Comparison of ENCODE assay signal across 15 cellular contexts in genomic region chr4:2914220-2915126, GRCh38. TPM values are rescaled to one million over a fixed set of nuclear protein-coding genes. Genes with fewer than 3 reads are reported as not detected.
A peak's percentile ranks its signal among the peaks of the same experiment; 100 is the strongest.
DNase-seq lines count a peak whose midpoint lies in the region; ATAC-seq and TF ChIP-seq lines count a peak whose summit lies in the region.
"Had no signal": no experiment of that assay in that cellular context is flagged by ENCODE, and none has a peak within 500 bp of the region (broad histone marks: within the 10 kb centered on the region; RNA-seq: fewer than 3 reads in every experiment).

No MANE protein-coding gene starts in this region.

- POLR2A ChIA-PET in IMR-90 (lab: Charles Lee; ENCODE audit: unreplicated experiment), result no interaction called here
- POLR2A ChIA-PET in Caco-2 (lab: Charles Lee), result interaction anchor here (0.6 kb wide), 1 partner anchor 49 kb away, joined by 3 read pairs; the partner anchor contains the start of gene GRK4
- POLR2A ChIA-PET in T-cell (lab: Charles Lee), result no interaction called here

- H4K8ac ChIP-seq in IMR-90 (ENCODE audit: low read depth in 2 of 2, low read length in 2 of 2), result no peak overlapping the region

- no peaks in the 10 kb centered on the region for H3K27me3 ChIP-seq in IMR-90 (ENCODE audit: control insufficient read depth, insufficient read depth, low read length)
- H3K27me3 ChIP-seq in Caco-2 (replicated peaks; ENCODE audit: control insufficient read depth, insufficient read depth, low read length), result no peaks in the 10 kb centered on the region
- no peaks in the 10 kb centered on the region for H3K27me3 ChIP-seq in neural progenitor cell
- H3K27me3 ChIP-seq: foreskin keratinocyte had no signal

- H2AFZ ChIP-seq in IMR-90 (replicated peaks; ENCODE audit: low read length, poor library complexity), result no peak overlapping the region
- H2AFZ ChIP-seq in neural progenitor cell (replicated peaks), result no peak overlapping the region

- H3K4me2 ChIP-seq in IMR-90 (ENCODE audit: low read depth, low read length), result no peak overlapping the region
- H3K4me2 ChIP-seq in neural progenitor cell, result no peak overlapping the region
- H3K4me2 ChIP-seq: A549 had no signal

- WGBS in IMR-90 (ENCODE audit: extremely low coverage in 2 of 2, insufficient read length in 1 of 2), 2 experiments, result no CpG with 5 or more reads among the region's 16 CpGs

- H3K4me3 Mint-ChIP-seq in activated CD4-positive, alpha-beta T cell treated with anti-CD3 and anti-CD28 coated beads, Interleukin-2, amount 10 ng/mL, durations not matched to agents 24 days and 14 days, result no peak overlapping the region
- H3K4me3 Mint-ChIP-seq in endothelial cell (ENCODE audit: unreplicated experiment), result peak overlapping the region; percentile 74
- H3K4me3 Mint-ChIP-seq in stimulated activated memory B cell treated with anti-CD40 and anti-IgM and Interleukin-4, amounts not matched to agents 10 μg/mL and 1 μg/mL and 100 μg/mL, for 72 hours, result no peak overlapping the region
- no peak overlapping the region for H3K4me3 Mint-ChIP-seq in Caco-2 (ENCODE audit: unreplicated experiment)
- no peak overlapping the region for H3K4me3 Mint-ChIP-seq in T-cell
- H3K4me3 Mint-ChIP-seq in neural progenitor cell, result no peak overlapping the region

- H3K4ac ChIP-seq in IMR-90 (ENCODE audit: low read depth, low read length), result no peak overlapping the region

- intact Hi-C loops in activated CD4-positive, alpha-beta T cell treated with anti-CD3 and anti-CD28 coated beads, Interleukin-2, amount 10 ng/mL, durations not matched to agents 24 days and 14 days (cut with micrococcal nuclease), result no loop called here
- intact Hi-C loops in IMR-90 (cut with micrococcal nuclease), result no loop called here
- intact Hi-C loops in Caco-2 (cut with micrococcal nuclease; ENCODE audit: unreplicated experiment), result no loop called here

- ATAC-seq in IMR-90 (ENCODE audit: low read depth) (no peak), T-cell (replicated peaks in 1 of 4) (no peak)
- peak; percentile 82 for ATAC-seq in stimulated activated memory B cell treated with anti-CD40 and anti-IgM and Interleukin-4, amounts not matched to agents 10 μg/mL and 1 μg/mL and 100 μg/mL, for 72 hours
- ATAC-seq: A549, foreskin keratinocyte had no signal

- H3K4me3 ChIP-seq in IMR-90 (ENCODE audit: insufficient read depth, low read depth, low read length), result no peak overlapping the region
- no peak overlapping the region for H3K4me3 ChIP-seq in Caco-2 (ENCODE audit: low read depth, low read length)
- H3K4me3 ChIP-seq in neural progenitor cell, result no peak overlapping the region
- H3K4me3 ChIP-seq: A549, skin epidermis had no signal

- dilution Hi-C loops in IMR-90 (cut with HindIII; ENCODE audit: low sequenced_read_pairs, unreplicated experiment), result no loop called here

- in situ Hi-C loops in IMR-90 (cut with MboI; ENCODE audit: low sequenced_read_pairs), result no loop called here

- H3K9me3 ChIP-seq in IMR-90 (ENCODE audit: control insufficient read depth, insufficient read depth, low read length), result no peaks in the 10 kb centered on the region
- no peaks in the 10 kb centered on the region for H3K9me3 ChIP-seq in Caco-2
- H3K9me3 ChIP-seq in neural progenitor cell (ENCODE audit: low read depth), result peaks cover 1% of the 10 kb centered on the region
- H3K9me3 ChIP-seq: A549 had no signal

- no peaks in the 10 kb centered on the region for H3F3A ChIP-seq in neural progenitor cell (ENCODE audit: low read depth)

- H3K79me1 ChIP-seq in IMR-90 (ENCODE audit: low read depth in 1 of 2, low read length in 2 of 2), result peaks cover 5 to 48% of the 10 kb centered on the region in 2 experiments

- no peak overlapping the region for H3K23ac ChIP-seq in IMR-90 (ENCODE audit: low read depth, low read length)

- no peak for DNase-seq in activated CD4-positive, alpha-beta T cell treated with anti-CD3 and anti-CD28 coated beads, Interleukin-2, amount 10 ng/mL, durations not matched to agents 24 days and 14 days
- no peak for DNase-seq in activated CD4-positive, alpha-beta T cell treated with anti-CD3 and anti-CD28 coated beads, Interleukin-2, amount 50 U/mL, for 1 hour
- DNase-seq in IMR-90, result no peak
- no peak for DNase-seq in endothelial cell (ENCODE audit: low spot score)
- no peak for DNase-seq in Caco-2
- DNase-seq in T-cell, result no peak
- DNase-seq in neural progenitor cell (ENCODE audit: low spot score), result no peak
- DNase-seq: anterior cingulate cortex; effector CD4-positive, alpha-beta T cell; foreskin keratinocyte; NCI-H2171 treated with DMSO at 0.1 percent for 48 hours; SW 1271 had no signal

- H3K36me3 ChIP-seq in IMR-90 (ENCODE audit: control insufficient read depth, insufficient read depth, low read length) (peaks cover 58% of the 10 kb centered on the region), Caco-2 (ENCODE audit: control insufficient read depth, insufficient read depth, low read length) (peaks cover 8% of the 10 kb centered on the region; the same call in 1 of the 2 replicates), neural progenitor cell (peaks cover 17% of the 10 kb centered on the region)

- H3K4me1 ChIP-seq in IMR-90 (ENCODE audit: control insufficient read depth, insufficient read depth, low read length) (no peaks in the 10 kb centered on the region), Caco-2 (no peaks in the 10 kb centered on the region), neural progenitor cell (no peaks in the 10 kb centered on the region)
- H3K4me1 ChIP-seq: A549, foreskin keratinocyte had no signal

- no peak overlapping the region for H4K5ac ChIP-seq in IMR-90 (ENCODE audit: low read depth, low read length)

- H3K36me3 Mint-ChIP-seq in activated CD4-positive, alpha-beta T cell treated with anti-CD3 and anti-CD28 coated beads, Interleukin-2, amount 10 ng/mL, durations not matched to agents 24 days and 14 days (ENCODE audit: low read depth), result peaks cover 59% of the 10 kb centered on the region
- H3K36me3 Mint-ChIP-seq in endothelial cell (ENCODE audit: low read depth, unreplicated experiment) (peaks cover 64% of the 10 kb centered on the region), Caco-2 (ENCODE audit: insufficient read depth, unreplicated experiment) (peaks cover 80% of the 10 kb centered on the region), T-cell (peaks cover 60% of the 10 kb centered on the region), neural progenitor cell (peaks cover 49% of the 10 kb centered on the region)
- H3K36me3 Mint-ChIP-seq in stimulated activated memory B cell treated with anti-CD40 and anti-IgM and Interleukin-4, amounts not matched to agents 10 μg/mL and 1 μg/mL and 100 μg/mL, for 72 hours, result peaks cover 62% of the 10 kb centered on the region

- peak overlapping the region; percentile 24 for H2AK9ac ChIP-seq in IMR-90 (replicated peaks; ENCODE audit: low read depth, low read length, poor library complexity)

- H3K27ac Mint-ChIP-seq in activated CD4-positive, alpha-beta T cell treated with anti-CD3 and anti-CD28 coated beads, Interleukin-2, amount 10 ng/mL, durations not matched to agents 24 days and 14 days, result peak overlapping the region; percentile 62
- H3K27ac Mint-ChIP-seq in endothelial cell (ENCODE audit: unreplicated experiment) (peak overlapping the region; percentile 61), Caco-2 (ENCODE audit: unreplicated experiment) (no peak overlapping the region), T-cell (peak overlapping the region in 1 of 2 donors; percentile 39), neural progenitor cell (no peak overlapping the region)
- peak overlapping the region; percentile 75 for H3K27ac Mint-ChIP-seq in stimulated activated memory B cell treated with anti-CD40 and anti-IgM and Interleukin-4, amounts not matched to agents 10 μg/mL and 1 μg/mL and 100 μg/mL, for 72 hours

- peaks cover 3% of the 10 kb centered on the region; the same call in 1 of the 2 replicates for H4K20me1 ChIP-seq in IMR-90 (ENCODE audit: insufficient read depth, low read length)
- peaks cover 7% of the 10 kb centered on the region for H4K20me1 ChIP-seq in neural progenitor cell (ENCODE audit: low read depth)

- no peaks in the 10 kb centered on the region for H3K27me3 Mint-ChIP-seq in activated CD4-positive, alpha-beta T cell treated with anti-CD3 and anti-CD28 coated beads, Interleukin-2, amount 10 ng/mL, durations not matched to agents 24 days and 14 days
- H3K27me3 Mint-ChIP-seq in endothelial cell (ENCODE audit: unreplicated experiment), result no peaks in the 10 kb centered on the region
- no peaks in the 10 kb centered on the region for H3K27me3 Mint-ChIP-seq in stimulated activated memory B cell treated with anti-CD40 and anti-IgM and Interleukin-4, amounts not matched to agents 10 μg/mL and 1 μg/mL and 100 μg/mL, for 72 hours
- no peaks in the 10 kb centered on the region for H3K27me3 Mint-ChIP-seq in Caco-2 (ENCODE audit: insufficient read depth, unreplicated experiment)
- H3K27me3 Mint-ChIP-seq in T-cell, result no peaks in the 10 kb centered on the region
- H3K27me3 Mint-ChIP-seq in neural progenitor cell (ENCODE audit: insufficient read depth, low read depth), result peaks cover 9% of the 10 kb centered on the region

- H3K4me1 Mint-ChIP-seq in activated CD4-positive, alpha-beta T cell treated with anti-CD3 and anti-CD28 coated beads, Interleukin-2, amount 10 ng/mL, durations not matched to agents 24 days and 14 days, result peaks cover 18% of the 10 kb centered on the region
- peaks cover 10% of the 10 kb centered on the region for H3K4me1 Mint-ChIP-seq in endothelial cell (ENCODE audit: unreplicated experiment)
- peaks cover 45% of the 10 kb centered on the region for H3K4me1 Mint-ChIP-seq in stimulated activated memory B cell treated with anti-CD40 and anti-IgM and Interleukin-4, amounts not matched to agents 10 μg/mL and 1 μg/mL and 100 μg/mL, for 72 hours
- H3K4me1 Mint-ChIP-seq in Caco-2 (ENCODE audit: low read depth, unreplicated experiment), result no peaks in the 10 kb centered on the region
- peaks cover 21 to 29% (median 26%) of the 10 kb centered on the region in 3 donors for H3K4me1 Mint-ChIP-seq in T-cell
- no peaks in the 10 kb centered on the region for H3K4me1 Mint-ChIP-seq in neural progenitor cell

- H3K27ac ChIP-seq in IMR-90 (ENCODE audit: insufficient read depth, low read length) (no peak overlapping the region), neural progenitor cell (no peak overlapping the region)
- H3K27ac ChIP-seq: A549, foreskin keratinocyte, skin epidermis had no signal

- TF ChIP-seq CTCF in IMR-90 (conservative IDR thresholded peaks at IDR 0.05; ENCODE audit: low read depth, low read length), result no peak
- no peak for TF ChIP-seq CTCF in endothelial cell (IDR thresholded peaks at IDR 0.05; ENCODE audit: unreplicated experiment)
- TF ChIP-seq CTCF in Caco-2 (IDR thresholded peaks at IDR 0.05; ENCODE audit: insufficient read depth in 1 of 2, low read depth in 1 of 2, low read length in 1 of 2, severe bottlenecking in 1 of 2, unreplicated experiment in 1 of 2), result no peak
- no peak for TF ChIP-seq CTCF in neural progenitor cell (IDR thresholded peaks at IDR 0.05)

- H2BK120ac ChIP-seq in IMR-90 (ENCODE audit: low read depth, low read length), result no peak overlapping the region

- CTCF ChIA-PET in IMR-90 (lab: Yijun Ruan, JAX) (no interaction called here), Caco-2 (lab: Charles Lee) (no interaction called here), T-cell (lab: Charles Lee) (interaction anchor here in 1 of 2 donors (0.5 kb wide), 1 partner anchor 207 kb away, joined by 4 read pairs; no protein-coding TSS in a partner anchor)

- H2AK5ac ChIP-seq in IMR-90 (ENCODE audit: low read depth, low read length), result no peak overlapping the region

- H3K9ac ChIP-seq in IMR-90 (ENCODE audit: low read depth, low read length) (no peak overlapping the region), neural progenitor cell (no peak overlapping the region)

- no peak for TF ChIP-seq POLR2A in IMR-90 (IDR thresholded peaks at IDR 0.05; ENCODE audit: low read depth, low read length)

- no peak for TF ChIP-seq RAD21 in IMR-90 (IDR thresholded peaks at IDR 0.05; ENCODE audit: low read length)

- no peak overlapping the region for H3K56ac ChIP-seq in IMR-90 (ENCODE audit: extremely low read depth, insufficient read depth, low read length)

- no peak overlapping the region for H2BK15ac ChIP-seq in IMR-90 (ENCODE audit: low read depth, low read length)

- no peak overlapping the region for H2BK20ac ChIP-seq in IMR-90 (ENCODE audit: low read depth, low read length)

- peaks cover 30% of the 10 kb centered on the region for H3K79me2 ChIP-seq in neural progenitor cell (ENCODE audit: low read depth)

- H2BK5ac ChIP-seq in IMR-90 (ENCODE audit: low read depth, low read length, poor library complexity, severe bottlenecking), result no peak overlapping the region

- no peak overlapping the region for H3K14ac ChIP-seq in IMR-90 (replicated peaks; ENCODE audit: low read depth, low read length)

- H3K18ac ChIP-seq in IMR-90 (ENCODE audit: low read depth, low read length), result no peak overlapping the region

- BruUV-seq in IMR-90 (replicated peaks; lab: Mats Ljungman, UMichigan) (no TSS peak), Caco-2 (replicated peaks; lab: Mats Ljungman, UMichigan) (no TSS peak)

- H3K9me3 Mint-ChIP-seq in activated CD4-positive, alpha-beta T cell treated with anti-CD3 and anti-CD28 coated beads, Interleukin-2, amount 10 ng/mL, durations not matched to agents 24 days and 14 days, result no peaks in the 10 kb centered on the region
- H3K9me3 Mint-ChIP-seq in endothelial cell (ENCODE audit: unreplicated experiment), result no peaks in the 10 kb centered on the region
- peaks cover 4% of the 10 kb centered on the region for H3K9me3 Mint-ChIP-seq in stimulated activated memory B cell treated with anti-CD40 and anti-IgM and Interleukin-4, amounts not matched to agents 10 μg/mL and 1 μg/mL and 100 μg/mL, for 72 hours
- peaks cover 3% of the 10 kb centered on the region for H3K9me3 Mint-ChIP-seq in Caco-2 (ENCODE audit: unreplicated experiment)
- no peaks in the 10 kb centered on the region for H3K9me3 Mint-ChIP-seq in T-cell
- H3K9me3 Mint-ChIP-seq in neural progenitor cell, result peaks cover 25% of the 10 kb centered on the region

- H3K9me1 ChIP-seq in IMR-90 (ENCODE audit: insufficient read depth, low read length), result peaks cover 7% of the 10 kb centered on the region

- no peak overlapping the region for H4K91ac ChIP-seq in IMR-90 (ENCODE audit: insufficient read depth, low read depth, low read length)

RNA-seq across cellular contexts. Expression of gene NOP14, which starts 48.7 kb away (rescaled TPM):
- total RNA-seq in activated CD4-positive, alpha-beta T cell treated with anti-CD3 and anti-CD28 coated beads, Interleukin-2, amount 10 ng/mL, durations not matched to agents 24 days and 14 days, result 132 and 141 TPM in 2 replicates
- total RNA-seq in IMR-90 (2012; rRNA removed) (10.9 and 19.2 TPM in 2 replicates), endothelial cell (ENCODE audit: unreplicated experiment) (22.9 TPM), Caco-2 (2022) (55.2 and 60.5 TPM in 2 replicates), T-cell (10 to 100 TPM; 30.6 to 48.1 (median 46.3) TPM), neural progenitor cell (ENCODE audit: low replicate concordance) (16.8 and 22.0 TPM in 2 replicates)
- 11.3 and 12.6 TPM in 2 replicates for polyA plus RNA-seq in IMR-90 (2012; rRNA removed)
- polyA plus RNA-seq in IMR-90 (2012; cell fraction: cytosol; rRNA removed), result 5.4 and 8.4 TPM in 2 replicates
- 6.7 and 10.4 TPM in 2 replicates for polyA plus RNA-seq in IMR-90 (2012; cell fraction: nucleus; rRNA removed; ENCODE audit: low replicate concordance)

RNA-seq across cellular contexts. Expression of gene GRK4, which starts 48.9 kb away (rescaled TPM):
- total RNA-seq in activated CD4-positive, alpha-beta T cell treated with anti-CD3 and anti-CD28 coated beads, Interleukin-2, amount 10 ng/mL, durations not matched to agents 24 days and 14 days, result 4.6 and 5.3 TPM in 2 replicates
- total RNA-seq in IMR-90 (2012; rRNA removed) (1.6 and 1.7 TPM in 2 replicates), endothelial cell (ENCODE audit: unreplicated experiment) (5.9 TPM), Caco-2 (2022) (6.8 and 7.1 TPM in 2 replicates), T-cell (1 to 10 TPM; 1.8 to 4.8 (median 2.5) TPM), neural progenitor cell (ENCODE audit: low replicate concordance) (1.3 and 3.2 TPM in 2 replicates)
- polyA plus RNA-seq in IMR-90 (2012; rRNA removed), result 2.1 and 2.2 TPM in 2 replicates
- polyA plus RNA-seq in IMR-90 (2012; cell fraction: cytosol; rRNA removed), result 2.0 and 2.3 TPM in 2 replicates
- 1.1 and 1.6 TPM in 2 replicates for polyA plus RNA-seq in IMR-90 (2012; cell fraction: nucleus; rRNA removed; ENCODE audit: low replicate concordance)

Comparison
In these comparisons a context has a peak if more than half of its experiments do, and no peak if none do; other contexts are left out.
1. H3K27ac Mint-ChIP-seq: peak in activated CD4-positive, alpha-beta T cell treated with anti-CD3 and anti-CD28 coated beads, Interleukin-2, amount 10 ng/mL, durations not matched to agents 24 days and 14 days (single experiment), endothelial cell (single experiment) and stimulated activated memory B cell treated with anti-CD40 and anti-IgM and Interleukin-4, amounts not matched to agents 10 μg/mL and 1 μg/mL and 100 μg/mL, for 72 hours (single experiment); none in Caco-2 (single experiment) and neural progenitor cell (single experiment).